In genomic region chr11:18245396-18245795, GRCh38 we compare ENCODE assay signal across 29 cellular contexts. TPM values are rescaled to one million over a fixed set of nuclear protein-coding genes. Genes with fewer than 3 reads are reported as not detected.
DNase-seq lines count a peak whose midpoint lies in the region; ATAC-seq and TF ChIP-seq lines count a peak whose summit lies in the region.
"Had no signal": no experiment of that assay in that cellular context is flagged by ENCODE, and none has a peak within 500 bp of the region (broad histone marks: within the 10 kb centered on the region; RNA-seq: fewer than 3 reads in every experiment).

No MANE protein-coding gene starts in this region.

- peak overlapping the region in 8 of 11 experiments; percentile 4 to 68 (median 32); a peak in 11 of 22 replicates for H3K4me2 ChIP-seq in BLaER1 treated with 17β-estradiol and CSF1 and Interleukin-3, amounts not matched to agents 10 nM and 100 nM

- WGBS in lung, 2 donors, result 68 to 75% methylated on average over 6 of the region's 6 CpGs

- ATAC-seq in lung (ENCODE audit: insufficient read depth, low FRiP score), result peak; percentile 7
- ATAC-seq in GM18519 (IDR thresholded peaks at IDR 0.05; ENCODE audit: low FRiP score, unreplicated experiment), result no peak
- no peak for ATAC-seq in GM18511 (IDR thresholded peaks at IDR 0.05; ENCODE audit: unreplicated experiment)
- ATAC-seq: left ventricle myocardium superior; stimulated activated naive CD8-positive, alpha-beta T cell treated with anti-CD3 and anti-CD28 coated beads, Interleukin-15, Interleukin-2, amounts not matched to agents 100 U/mL and 50 U/mL, for 24 hours had no signal

- H3K4me1 ChIP-seq in BLaER1 treated with 17β-estradiol and CSF1 and Interleukin-3, amounts not matched to agents 10 nM and 100 nM, result peaks cover 0 to 25% (median 15%) of the 10 kb centered on the region in 10 experiments; a peak in 13 of 20 replicates
- H3K4me1 ChIP-seq in lung (ENCODE audit: control insufficient read depth in 2 of 2, insufficient read depth in 2 of 2, low read length in 2 of 2), result no peaks in the 10 kb centered on the region
- H3K4me1 ChIP-seq: sigmoid colon, tibial nerve had no signal

- H3K9ac ChIP-seq in BLaER1 treated with 17β-estradiol and CSF1 and Interleukin-3, amounts not matched to agents 10 nM and 100 nM, result no peak overlapping the region

- DNase-seq in ELR (ENCODE audit: low read depth) (peak; percentile 44), amniotic epithelial cell (ENCODE audit: low read depth) (peak; percentile 27), lung (ENCODE audit: low spot score) (no peak), CD1c-positive myeloid dendritic cell (ENCODE audit: extremely low spot score) (no peak), activated T-cell treated with anti-CD3 and anti-CD28 coated beads for 4 hours (no peak)
- DNase-seq: CD4-positive, alpha-beta T cell; DMS 273 treated with DMSO at 0.1 percent for 48 hours; effector CD4-positive, alpha-beta T cell; erythroblast; GOT3; hippocampal formation; left ventricle myocardium superior; NCI-H1105 treated with DMSO at 0.1 percent for 48 hours; NCI-H2029 treated with DMSO at 0.1 percent for 48 hours; NCI-H82; sigmoid colon; stimulated activated naive CD8-positive, alpha-beta T cell treated with anti-CD3 and anti-CD28 coated beads, Interleukin-15, Interleukin-2, amounts not matched to agents 100 U/mL and 50 U/mL, for 24 hours had no signal

- H3K27me3 ChIP-seq in BLaER1 treated with 17β-estradiol and CSF1 and Interleukin-3, amounts not matched to agents 10 nM and 100 nM, result no peaks in the 10 kb centered on the region
- H3K27me3 ChIP-seq in lung (ENCODE audit: control insufficient read depth, insufficient read depth), result no peaks in the 10 kb centered on the region
- H3K27me3 ChIP-seq: sigmoid colon, tibial nerve had no signal

- H3K9me3 ChIP-seq in BLaER1 treated with 17β-estradiol and CSF1 and Interleukin-3, amounts not matched to agents 10 nM and 100 nM (replicated peaks in 1 of 11), result peaks cover 7 to 38% (median 19%) of the 10 kb centered on the region in 11 experiments; a peak in 20 of 22 replicates
- H3K9me3 ChIP-seq in lung (ENCODE audit: control insufficient read depth in 2 of 2, insufficient read depth in 1 of 2, low read length in 1 of 2), result no peaks in the 10 kb centered on the region
- H3K9me3 ChIP-seq: sigmoid colon, tibial nerve had no signal

- no peak for TF ChIP-seq CTCF in lung (IDR thresholded peaks at IDR 0.05; ENCODE audit: control extremely low read depth, extremely low read depth)

- H3K4me3 ChIP-seq in BLaER1 treated with 17β-estradiol and CSF1 and Interleukin-3, amounts not matched to agents 10 nM and 100 nM, result no peak overlapping the region
- H3K4me3 ChIP-seq in lung, result no peak overlapping the region
- H3K4me3 ChIP-seq: sigmoid colon, tibial nerve had no signal

- H4K20me1 ChIP-seq in BLaER1 treated with 17β-estradiol and CSF1 and Interleukin-3, amounts not matched to agents 10 nM and 100 nM, result no peaks in the 10 kb centered on the region

- no peaks in the 10 kb centered on the region for H3K36me3 ChIP-seq in BLaER1 treated with 17β-estradiol and CSF1 and Interleukin-3, amounts not matched to agents 10 nM and 100 nM
- H3K36me3 ChIP-seq in lung (ENCODE audit: control insufficient read depth in 2 of 2, insufficient read depth in 2 of 2, low read length in 2 of 2), result no peaks in the 10 kb centered on the region
- H3K36me3 ChIP-seq: sigmoid colon, tibial nerve had no signal

- no peak overlapping the region for H3K27ac ChIP-seq in BLaER1 treated with 17β-estradiol and CSF1 and Interleukin-3, amounts not matched to agents 10 nM and 100 nM
- no peak overlapping the region for H3K27ac ChIP-seq in lung (ENCODE audit: low read depth in 1 of 2, low read length in 1 of 2)
- H3K27ac ChIP-seq: sigmoid colon, tibial nerve had no signal

RNA-seq across cellular contexts. Expression of gene SAA2, which starts 3.1 kb away (rescaled TPM):
- total RNA-seq in lung, result 100 to 1,000 TPM in 1 of 2 donors, 10 to 100 TPM in 1; 56.7 to 105 TPM
- 1,000 to 10,000 TPM in 1 of 2 donors, 10 to 100 TPM in 1; 18.6 to 1,381 TPM for polyA plus RNA-seq in lung
- total RNA-seq: activated CD8-positive, alpha-beta memory T cell treated with anti-CD3 and anti-CD28 coated beads for 36 hours; activated naive CD4-positive, alpha-beta T cell treated with anti-CD3 and anti-CD28 coated beads, Interleukin-2, amount 50 U/mL, for 72 hours; activated T-helper 1 cell treated with anti-CD3 and anti-CD28 coated beads, Interleukin-12 subunit alpha, Interleukin-12 subunit beta, Interleukin-2, Interleukin-4 antibody, amounts not matched to agents 30 ng/mL and 10 ng/mL and 1 ng/mL, durations not matched to agents 14 hours and 24 hours and 36 hours; cerebellum; HT-29; neural crest cell had no signal

RNA-seq across cellular contexts. Expression of gene SAA4, which starts 8.8 kb away (rescaled TPM):
- total RNA-seq in lung, result 1 to 10 TPM in 1 of 2 donors, not detected in 1; 3.8 TPM
- polyA plus RNA-seq in lung, result 1 to 10 TPM in 1 of 2 donors, under 1 TPM in 1; 0.39 to 6.4 TPM
- total RNA-seq: activated CD8-positive, alpha-beta memory T cell treated with anti-CD3 and anti-CD28 coated beads for 36 hours; activated naive CD4-positive, alpha-beta T cell treated with anti-CD3 and anti-CD28 coated beads, Interleukin-2, amount 50 U/mL, for 72 hours; activated T-helper 1 cell treated with anti-CD3 and anti-CD28 coated beads, Interleukin-12 subunit alpha, Interleukin-12 subunit beta, Interleukin-2, Interleukin-4 antibody, amounts not matched to agents 30 ng/mL and 10 ng/mL and 1 ng/mL, durations not matched to agents 14 hours and 24 hours and 36 hours; CD4-positive, alpha-beta T cell; cerebellum; frontal cortex; HT-29; left ventricle myocardium superior; MCF 10A; neural crest cell; sigmoid colon; tibial nerve had no signal

RNA-seq across cellular contexts. Expression of gene SAA1, which starts 20.7 kb away (rescaled TPM):
- total RNA-seq in lung, result 100 to 1,000 TPM in 1 of 2 donors, 10 to 100 TPM in 1; 44.4 to 260 TPM
- polyA plus RNA-seq in lung, result 1,000 to 10,000 TPM in 1 of 2 donors, 100 to 1,000 TPM in 1; 148 to 2,589 TPM
- total RNA-seq: activated CD8-positive, alpha-beta memory T cell treated with anti-CD3 and anti-CD28 coated beads for 36 hours; activated naive CD4-positive, alpha-beta T cell treated with anti-CD3 and anti-CD28 coated beads, Interleukin-2, amount 50 U/mL, for 72 hours; activated T-helper 1 cell treated with anti-CD3 and anti-CD28 coated beads, Interleukin-12 subunit alpha, Interleukin-12 subunit beta, Interleukin-2, Interleukin-4 antibody, amounts not matched to agents 30 ng/mL and 10 ng/mL and 1 ng/mL, durations not matched to agents 14 hours and 24 hours and 36 hours; CD4-positive, alpha-beta T cell; cerebellum; frontal cortex; HT-29; neural crest cell had no signal

Comparison
In these comparisons a context has a peak if more than half of its experiments do, and no peak if none do; other contexts are left out.
1. DNase-seq: peak in ELR (single experiment) and amniotic epithelial cell (single experiment); none in lung (single experiment), CD1c-positive myeloid dendritic cell (single experiment) and activated T-cell treated with anti-CD3 and anti-CD28 coated beads for 4 hours (single experiment).